Comparison of ENCODE assay signal across 9 cellular contexts in genomic region chr6:99189823-99190721, GRCh38.
DNase-seq lines count a peak whose midpoint lies in the region; ATAC-seq lines count a peak whose summit lies in the region.
"Had no signal": no experiment of that assay in that cellular context is flagged by ENCODE, and none has a peak within 500 bp of the region (broad histone marks: within the 10 kb centered on the region; RNA-seq: fewer than 3 reads in every experiment).

No MANE protein-coding gene starts in this region.

- intact Hi-C loops in activated CD4-positive, alpha-beta T cell treated with anti-CD3 and anti-CD28 coated beads for 36 hours (cut with DNase I, micrococcal nuclease), result no loop called here

- H3K27ac Mint-ChIP-seq in activated CD4-positive, alpha-beta T cell treated with anti-CD3 and anti-CD28 coated beads for 36 hours, result no peak overlapping the region
- H3K27ac Mint-ChIP-seq in activated naive CD8-positive, alpha-beta T cell treated with anti-CD3 and anti-CD28 coated beads for 36 hours, result no peak overlapping the region

- POLR2A ChIA-PET in activated CD4-positive, alpha-beta T cell treated with anti-CD3 and anti-CD28 coated beads for 36 hours (lab: Charles Lee), result no interaction called here

- peaks cover 27% of the 10 kb centered on the region for H3K27me3 Mint-ChIP-seq in activated CD4-positive, alpha-beta T cell treated with anti-CD3 and anti-CD28 coated beads for 36 hours
- H3K27me3 Mint-ChIP-seq in activated naive CD8-positive, alpha-beta T cell treated with anti-CD3 and anti-CD28 coated beads for 36 hours, result peaks cover 24% of the 10 kb centered on the region

- no peak overlapping the region for H3K4me3 Mint-ChIP-seq in activated CD4-positive, alpha-beta T cell treated with anti-CD3 and anti-CD28 coated beads for 36 hours
- no peak overlapping the region for H3K4me3 Mint-ChIP-seq in activated naive CD8-positive, alpha-beta T cell treated with anti-CD3 and anti-CD28 coated beads for 36 hours

- ATAC-seq in activated CD4-positive, alpha-beta T cell treated with anti-CD3 and anti-CD28 coated beads for 36 hours, result peak; percentile 90
- ATAC-seq in GM19468 (IDR thresholded peaks at IDR 0.05; ENCODE audit: extremely low read depth, unreplicated experiment) (peak; percentile 96), HG03039 (IDR thresholded peaks at IDR 0.05; ENCODE audit: unreplicated experiment) (peak; percentile 98)

- peaks cover 6% of the 10 kb centered on the region for H3K4me1 Mint-ChIP-seq in activated CD4-positive, alpha-beta T cell treated with anti-CD3 and anti-CD28 coated beads for 36 hours
- H3K4me1 Mint-ChIP-seq in activated naive CD8-positive, alpha-beta T cell treated with anti-CD3 and anti-CD28 coated beads for 36 hours, result peaks cover 5% of the 10 kb centered on the region

- H3K9me3 Mint-ChIP-seq in activated CD4-positive, alpha-beta T cell treated with anti-CD3 and anti-CD28 coated beads for 36 hours (ENCODE audit: low read depth), result no peaks in the 10 kb centered on the region
- H3K9me3 Mint-ChIP-seq in activated naive CD8-positive, alpha-beta T cell treated with anti-CD3 and anti-CD28 coated beads for 36 hours, result no peaks in the 10 kb centered on the region

- CTCF ChIA-PET in activated CD4-positive, alpha-beta T cell treated with anti-CD3 and anti-CD28 coated beads for 36 hours (lab: Charles Lee), result no interaction called here

- DNase-seq in activated CD4-positive, alpha-beta T cell treated with anti-CD3 and anti-CD28 coated beads for 36 hours, result peak; percentile 51
- DNase-seq in activated CD4-positive, alpha-beta T cell treated with anti-CD3 and anti-CD28 coated beads for 1 hour, result no peak
- peak; percentile 3 for DNase-seq in activated naive CD8-positive, alpha-beta T cell treated with anti-CD3 and anti-CD28 coated beads for 36 hours
- DNase-seq in NCI-H2029 (lab: John Stamatoyannopoulos, UW), result no peak
- no peak for DNase-seq in COR-L47 (lab: John Stamatoyannopoulos, UW)
- DNase-seq in putamen (ENCODE audit: low spot score), result no peak
- DNase-seq: occipital lobe had no signal

- H3K36me3 Mint-ChIP-seq in activated CD4-positive, alpha-beta T cell treated with anti-CD3 and anti-CD28 coated beads for 36 hours (ENCODE audit: low read depth), result no peaks in the 10 kb centered on the region
- H3K36me3 Mint-ChIP-seq in activated naive CD8-positive, alpha-beta T cell treated with anti-CD3 and anti-CD28 coated beads for 36 hours, result no peaks in the 10 kb centered on the region

Comparison
In these comparisons a context has a peak if more than half of its experiments do, and no peak if none do; other contexts are left out.
1. DNase-seq: peak in activated CD4-positive, alpha-beta T cell treated with anti-CD3 and anti-CD28 coated beads for 36 hours (single experiment) and activated naive CD8-positive, alpha-beta T cell treated with anti-CD3 and anti-CD28 coated beads for 36 hours (single experiment); none in activated CD4-positive, alpha-beta T cell treated with anti-CD3 and anti-CD28 coated beads for 1 hour (single experiment), NCI-H2029 (single experiment), COR-L47 (single experiment) and putamen (single experiment).
2. Peak in every context shown above with its lines, with median percentiles within 50 percentile points of each other: ATAC-seq.